In the genomic region with DNA sequence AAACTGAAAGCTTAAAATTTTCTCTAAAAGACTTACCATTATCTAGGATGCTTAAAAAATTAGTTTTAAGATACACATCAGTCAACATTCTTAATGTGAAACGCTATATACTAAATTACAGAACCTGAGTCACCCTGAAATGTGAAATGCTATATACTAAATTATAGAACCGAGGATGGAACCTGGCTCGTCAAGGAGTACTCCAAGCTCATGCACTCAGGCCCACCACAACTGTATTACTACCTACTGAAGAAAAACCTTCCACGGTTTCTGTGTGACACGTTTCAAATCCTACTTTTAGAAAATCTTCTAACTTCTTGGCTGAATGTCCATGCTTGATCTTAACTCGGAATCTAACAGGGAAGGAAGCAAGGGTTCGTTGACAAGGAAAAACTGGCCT, we compare ENCODE assay signal across 9 cellular contexts. TPM values are rescaled to one million over a fixed set of nuclear protein-coding genes. Genes with fewer than 3 reads are reported as not detected.
DNase-seq lines count a peak whose midpoint lies in the region; ATAC-seq, FAIRE-seq and TF ChIP-seq lines count a peak whose summit lies in the region.
"Had no signal": no experiment of that assay in that cellular context is flagged by ENCODE, and none has a peak within 500 bp of the region (broad histone marks: within the 10 kb centered on the region; RNA-seq: fewer than 3 reads in every experiment).

No MANE protein-coding gene starts in this region.

- no peak for FAIRE-seq in HepG2 (lab: Jason Lieb, UNC)

- H3K36me3 ChIP-seq in HepG2 (replicated peaks in 1 of 2; ENCODE audit: control insufficient read depth in 1 of 2, insufficient read depth in 2 of 2, low read length in 2 of 2) (no peaks in the 10 kb centered on the region), tibial artery (no peaks in the 10 kb centered on the region)

- peak overlapping the region; percentile 80 for H3K4me2 ChIP-seq in HepG2 (ENCODE audit: low read depth, low read length)

- H3K9me3 ChIP-seq in HepG2 (ENCODE audit: low read length) (no peaks in the 10 kb centered on the region), tibial artery (no peaks in the 10 kb centered on the region)

- peak overlapping the region; percentile 84 for H3K9ac ChIP-seq in HepG2 (ENCODE audit: insufficient read depth, low read depth, low read length)

- H3K27me3 ChIP-seq in HepG2 (ENCODE audit: control insufficient read depth in 1 of 2, insufficient read depth in 2 of 2, low read length in 2 of 2) (peaks cover 3 to 20% of the 10 kb centered on the region in 2 experiments; a peak in 4 of 5 replicates), tibial artery (no peaks in the 10 kb centered on the region)

- no peaks in the 10 kb centered on the region for H3K9me3 Mint-ChIP-seq in activated CD8-positive, alpha-beta memory T cell treated with anti-CD3 and anti-CD28 coated beads, Interleukin-2, amount 10 ng/mL, durations not matched to agents 7 days and 5 days (ENCODE audit: low read depth)
- no peaks in the 10 kb centered on the region for H3K9me3 Mint-ChIP-seq in activated naive CD4-positive, alpha-beta T cell treated with anti-CD3 and anti-CD28 coated beads, Interleukin-2, amount 50 U/mL, for 72 hours

- BruUV-seq in HepG2 (replicated peaks; lab: Mats Ljungman, UMichigan) = no TSS peak

- TF ChIP-seq CTCF in HepG2 (CRISPR knock-in tag; IDR thresholded peaks at IDR 0.05) (no peak), tibial artery (IDR thresholded peaks at IDR 0.05) (no peak)

- 17% methylated on average over 7 of the region's 7 CpGs for WGBS in HepG2 (ENCODE audit: low lambda C conversion rate)

- CTCF ChIA-PET in activated CD8-positive, alpha-beta memory T cell treated with anti-CD3 and anti-CD28 coated beads, Interleukin-2, amount 10 ng/mL, durations not matched to agents 7 days and 5 days (lab: Charles Lee) = interaction anchor here (1.0 to 1.2 kb wide), 2 partner anchors 11 to 72 kb away, joined by 3 read pairs; no protein-coding TSS in a partner anchor
- CTCF ChIA-PET in HepG2 (lab: Yijun Ruan, JAX; ENCODE audit: low intra/inter-chr PET ratio, low total read pairs) = no interaction called here

- no peak for TF ChIP-seq EP300 in HepG2 (IDR thresholded peaks at IDR 0.05; ENCODE audit: low read depth in 2 of 2, low read length in 2 of 2)
- TF ChIP-seq EP300 in HepG2 (CRISPR knock-in tag; IDR thresholded peaks at IDR 0.05; ENCODE audit: borderline replicate concordance) = no peak

- H4K20me1 ChIP-seq in HepG2 (ENCODE audit: insufficient read depth, low read length) = no peaks in the 10 kb centered on the region

- H3K27ac Mint-ChIP-seq in activated CD8-positive, alpha-beta memory T cell treated with anti-CD3 and anti-CD28 coated beads, Interleukin-2, amount 10 ng/mL, durations not matched to agents 7 days and 5 days = peak overlapping the region; percentile 89
- peak overlapping the region; percentile 89 to 96 for H3K27ac Mint-ChIP-seq in activated naive CD4-positive, alpha-beta T cell treated with anti-CD3 and anti-CD28 coated beads, Interleukin-2, amount 50 U/mL, for 72 hours

- H3K4me1 Mint-ChIP-seq in activated CD8-positive, alpha-beta memory T cell treated with anti-CD3 and anti-CD28 coated beads, Interleukin-2, amount 10 ng/mL, durations not matched to agents 7 days and 5 days = peaks cover 37% of the 10 kb centered on the region

- H3K27ac ChIP-seq in HepG2 (ENCODE audit: extremely low read length, insufficient read depth, low read length) (peak overlapping the region; percentile 63), tibial artery (peak overlapping the region; percentile 96)

- H3K79me2 ChIP-seq in HepG2 (ENCODE audit: insufficient read depth, low read length) = peaks cover 45% of the 10 kb centered on the region

- no peak for TF ChIP-seq POLR2A in HepG2 (IDR thresholded peaks at IDR 0.05; ENCODE audit: insufficient read depth in 1 of 2, low read depth in 2 of 2, low read length in 2 of 2)

- TF ChIP-seq RAD21 in HepG2 (CRISPR knock-in tag; IDR thresholded peaks at IDR 0.05) = no peak

- ATAC-seq in activated CD8-positive, alpha-beta memory T cell treated with anti-CD3 and anti-CD28 coated beads, Interleukin-2, amount 10 ng/mL, durations not matched to agents 7 days and 5 days = no peak
- peak in 1 of 2 donors; percentile 19 for ATAC-seq in activated naive CD4-positive, alpha-beta T cell treated with anti-CD3 and anti-CD28 coated beads, Interleukin-2, amount 50 U/mL, for 72 hours
- no peak for ATAC-seq in HepG2

- DNase-seq in activated CD8-positive, alpha-beta memory T cell treated with anti-CD3 and anti-CD28 coated beads, Interleukin-2, amount 10 ng/mL, durations not matched to agents 7 days and 5 days = no peak
- no peak for DNase-seq in activated CD8-positive, alpha-beta memory T cell treated with anti-CD3 and anti-CD28 coated beads, Interleukin-2, amount 50 U/mL, for 4 hours
- no peak for DNase-seq in activated naive CD4-positive, alpha-beta T cell treated with anti-CD3 and anti-CD28 coated beads, Interleukin-2, amount 50 U/mL, for 72 hours (ENCODE audit: low spot score in 2 of 2)
- DNase-seq in HepG2 (ENCODE audit: low spot score) (no peak), tibial artery (no peak), DMS114 treated with DMSO at 0.1 percent for 48 hours (lab: John Stamatoyannopoulos, UW; ENCODE audit: unreplicated experiment) (no peak), islet precursor cell (no peak)
- no peak for DNase-seq in stimulated activated naive CD4-positive, alpha-beta T cell treated with Interleukin-2 at 50 U/mL for 16 hours (lab: John Stamatoyannopoulos, UW)
- DNase-seq: NCI-H1930 had no signal

- peaks cover 32% of the 10 kb centered on the region for H3K4me1 ChIP-seq in HepG2 (ENCODE audit: insufficient read depth, low read length)
- H3K4me1 ChIP-seq in tibial artery = peaks cover 0 to 55% (median 15%) of the 10 kb centered on the region in 4 donors

- no peak overlapping the region for H2AFZ ChIP-seq in HepG2 (ENCODE audit: low read length)

- H3K4me3 Mint-ChIP-seq in activated CD8-positive, alpha-beta memory T cell treated with anti-CD3 and anti-CD28 coated beads, Interleukin-2, amount 10 ng/mL, durations not matched to agents 7 days and 5 days = peak overlapping the region; percentile 93

- H3K36me3 Mint-ChIP-seq in activated CD8-positive, alpha-beta memory T cell treated with anti-CD3 and anti-CD28 coated beads, Interleukin-2, amount 10 ng/mL, durations not matched to agents 7 days and 5 days = peaks cover 12% of the 10 kb centered on the region
- peaks cover 5 to 8% of the 10 kb centered on the region in 2 donors for H3K36me3 Mint-ChIP-seq in activated naive CD4-positive, alpha-beta T cell treated with anti-CD3 and anti-CD28 coated beads, Interleukin-2, amount 50 U/mL, for 72 hours

- in situ Hi-C loops in HepG2 (cut with HindIII; ENCODE audit: extremely low pct_ligation_motif_present, low pct_unique_long_range_greater_than_20kb) = no loop called here

- POLR2A ChIA-PET in HepG2 (lab: Yijun Ruan, JAX) = interaction anchor here (2.5 kb wide), 1 partner anchor 92 kb away, joined by 8 read pairs; a partner anchor contains a TSS

- intact Hi-C loops in HepG2 (cut with micrococcal nuclease; ENCODE audit: unreplicated experiment) (loop anchor here (2.0 kb wide), 1 partner anchor 18 kb away; no protein-coding TSS in a partner anchor), tibial artery (cut with DNase I; ENCODE audit: low total_unique reads) (loop anchor here (10.0 kb wide), 1 partner anchor 88 kb away; a partner anchor contains a TSS)

- peaks cover 26% of the 10 kb centered on the region for H3K27me3 Mint-ChIP-seq in activated CD8-positive, alpha-beta memory T cell treated with anti-CD3 and anti-CD28 coated beads, Interleukin-2, amount 10 ng/mL, durations not matched to agents 7 days and 5 days

- peak overlapping the region; percentile 85 to 98 (median 90) for H3K4me3 ChIP-seq in HepG2 (replicated peaks in 1 of 3; ENCODE audit: insufficient read depth in 1 of 3, low read depth in 2 of 3, low read length in 3 of 3)
- peak overlapping the region; percentile 82 to 83 for H3K4me3 ChIP-seq in tibial artery

RNA-seq across cellular contexts. Expression of a gene that starts 1.5 kb away (rescaled TPM):
- 10 to 100 TPM; 26.0 to 39.6 TPM for total RNA-seq in activated CD8-positive, alpha-beta memory T cell treated with anti-CD3 and anti-CD28 coated beads, Interleukin-2, amount 10 ng/mL, durations not matched to agents 7 days and 5 days
- total RNA-seq in activated naive CD4-positive, alpha-beta T cell treated with anti-CD3 and anti-CD28 coated beads, Interleukin-2, amount 50 U/mL, for 72 hours = 10 to 100 TPM; 18.1 to 20.6 TPM
- total RNA-seq in HepG2 (2016; rRNA removed; fragmentation: Illumina TruSeq; extraction: Trizol) = 38.4 and 58.2 TPM in 2 replicates
- total RNA-seq in HepG2 (2016; cell fraction: cytosol; rRNA removed; fragmentation: Illumina TruSeq; extraction: Trizol; ENCODE audit: low read depth) = 28.3 and 40.1 TPM in 2 replicates
- total RNA-seq in HepG2 (2016; cell fraction: insoluble cytoplasmic fraction; rRNA removed; fragmentation: Illumina TruSeq; extraction: Trizol) = 41.3 and 58.4 TPM in 2 replicates
- total RNA-seq in HepG2 (2016; cell fraction: membrane; rRNA removed; fragmentation: Illumina TruSeq; extraction: Trizol) = 38.0 and 45.7 TPM in 2 replicates
- total RNA-seq in HepG2 (2016; cell fraction: nucleus; rRNA removed; fragmentation: Illumina TruSeq; extraction: Trizol) = 43.5 and 44.5 TPM in 2 replicates
- 11.1 and 11.6 TPM in 2 replicates for polyA plus RNA-seq in HepG2 (2011; rRNA removed)
- polyA plus RNA-seq in HepG2 (2011; cell fraction: cytosol; rRNA removed) = 6.3 and 10.2 TPM in 2 replicates
- 10.3 and 13.0 TPM in 2 replicates for polyA plus RNA-seq in HepG2 (2011; cell fraction: nucleus; rRNA removed)
- polyA plus RNA-seq in HepG2 (2012) = 13.3 and 16.2 TPM in 2 replicates
- 3.5 and 4.0 TPM in 2 replicates for polyA plus RNA-seq in HepG2 (2016; cell fraction: cytosol; fragmentation: Illumina TruSeq; extraction: Trizol; ENCODE audit: low read depth)
- polyA plus RNA-seq in HepG2 (2016; cell fraction: insoluble cytoplasmic fraction; fragmentation: Illumina TruSeq; extraction: Trizol; ENCODE audit: low read depth) = 32.7 and 37.2 TPM in 2 replicates
- 9.9 and 10.3 TPM in 2 replicates for polyA plus RNA-seq in HepG2 (2016; cell fraction: membrane; fragmentation: Illumina TruSeq; extraction: Trizol; ENCODE audit: low read depth)
- polyA plus RNA-seq in HepG2 (2016; cell fraction: nucleus; fragmentation: Illumina TruSeq; extraction: Trizol; ENCODE audit: insufficient read depth, low read depth) = 20.8 and 26.2 TPM in 2 replicates
- polyA minus RNA-seq in HepG2 (2011; rRNA and poly(A)+ RNA removed; ENCODE audit: low replicate concordance) = 19.1 and 29.6 TPM in 2 replicates
- 16.3 and 21.6 TPM in 2 replicates for polyA minus RNA-seq in HepG2 (2011; cell fraction: cytosol; rRNA and poly(A)+ RNA removed)
- polyA minus RNA-seq in HepG2 (2011; cell fraction: nucleus; rRNA and poly(A)+ RNA removed) = 67.1 and 69.1 TPM in 2 replicates

RNA-seq across cellular contexts. Expression of a gene that starts 21.3 kb away (rescaled TPM):
- total RNA-seq in activated CD8-positive, alpha-beta memory T cell treated with anti-CD3 and anti-CD28 coated beads, Interleukin-2, amount 10 ng/mL, durations not matched to agents 7 days and 5 days = 1 to 10 TPM in 1 of 2 experiments, not detected in 1; 1.9 TPM
- total RNA-seq in activated naive CD4-positive, alpha-beta T cell treated with anti-CD3 and anti-CD28 coated beads, Interleukin-2, amount 50 U/mL, for 72 hours = 1 to 10 TPM in 1 of 2 donors, not detected in 1; 1.5 TPM
- 0.77 TPM in 1 of 2 replicates, not detected in the other for total RNA-seq in HepG2 (2016; rRNA removed; fragmentation: Illumina TruSeq; extraction: Trizol)
- total RNA-seq in HepG2 (2016; cell fraction: cytosol; rRNA removed; fragmentation: Illumina TruSeq; extraction: Trizol; ENCODE audit: low read depth) = not detected in 2 replicates
- 0.39 and 0.48 TPM in 2 replicates for total RNA-seq in HepG2 (2016; cell fraction: insoluble cytoplasmic fraction; rRNA removed; fragmentation: Illumina TruSeq; extraction: Trizol)
- 0.38 and 0.68 TPM in 2 replicates for total RNA-seq in HepG2 (2016; cell fraction: membrane; rRNA removed; fragmentation: Illumina TruSeq; extraction: Trizol)
- 0.60 and 0.99 TPM in 2 replicates for total RNA-seq in HepG2 (2016; cell fraction: nucleus; rRNA removed; fragmentation: Illumina TruSeq; extraction: Trizol)
- 1.1 and 1.2 TPM in 2 replicates for polyA plus RNA-seq in HepG2 (2011; rRNA removed)
- polyA plus RNA-seq in HepG2 (2011; cell fraction: cytosol; rRNA removed) = 0.64 and 0.86 TPM in 2 replicates
- 0.29 and 0.35 TPM in 2 replicates for polyA plus RNA-seq in HepG2 (2011; cell fraction: nucleus; rRNA removed)
- 0.24 and 0.67 TPM in 2 replicates for polyA plus RNA-seq in HepG2 (2012)
- 0.12 and 0.25 TPM in 2 replicates for polyA plus RNA-seq in HepG2 (2016; cell fraction: cytosol; fragmentation: Illumina TruSeq; extraction: Trizol; ENCODE audit: low read depth)
- 0.21 and 0.29 TPM in 2 replicates for polyA plus RNA-seq in HepG2 (2016; cell fraction: insoluble cytoplasmic fraction; fragmentation: Illumina TruSeq; extraction: Trizol; ENCODE audit: low read depth)
- 0.24 and 0.45 TPM in 2 replicates for polyA plus RNA-seq in HepG2 (2016; cell fraction: membrane; fragmentation: Illumina TruSeq; extraction: Trizol; ENCODE audit: low read depth)
- polyA plus RNA-seq in HepG2 (2016; cell fraction: nucleus; fragmentation: Illumina TruSeq; extraction: Trizol; ENCODE audit: insufficient read depth, low read depth) = 2.1 and 2.6 TPM in 2 replicates
- polyA minus RNA-seq in HepG2 (2011; rRNA and poly(A)+ RNA removed; ENCODE audit: low replicate concordance) = 1.1 TPM in 1 of 2 replicates, not detected in the other
- polyA minus RNA-seq in HepG2 (2011; cell fraction: cytosol; rRNA and poly(A)+ RNA removed) = 1.9 TPM in 1 of 2 replicates, not detected in the other
- polyA minus RNA-seq in HepG2 (2011; cell fraction: nucleus; rRNA and poly(A)+ RNA removed) = 0.99 TPM in 1 of 2 replicates, not detected in the other
